ENCODE assay signal across 10 cellular contexts in the genomic region with DNA sequence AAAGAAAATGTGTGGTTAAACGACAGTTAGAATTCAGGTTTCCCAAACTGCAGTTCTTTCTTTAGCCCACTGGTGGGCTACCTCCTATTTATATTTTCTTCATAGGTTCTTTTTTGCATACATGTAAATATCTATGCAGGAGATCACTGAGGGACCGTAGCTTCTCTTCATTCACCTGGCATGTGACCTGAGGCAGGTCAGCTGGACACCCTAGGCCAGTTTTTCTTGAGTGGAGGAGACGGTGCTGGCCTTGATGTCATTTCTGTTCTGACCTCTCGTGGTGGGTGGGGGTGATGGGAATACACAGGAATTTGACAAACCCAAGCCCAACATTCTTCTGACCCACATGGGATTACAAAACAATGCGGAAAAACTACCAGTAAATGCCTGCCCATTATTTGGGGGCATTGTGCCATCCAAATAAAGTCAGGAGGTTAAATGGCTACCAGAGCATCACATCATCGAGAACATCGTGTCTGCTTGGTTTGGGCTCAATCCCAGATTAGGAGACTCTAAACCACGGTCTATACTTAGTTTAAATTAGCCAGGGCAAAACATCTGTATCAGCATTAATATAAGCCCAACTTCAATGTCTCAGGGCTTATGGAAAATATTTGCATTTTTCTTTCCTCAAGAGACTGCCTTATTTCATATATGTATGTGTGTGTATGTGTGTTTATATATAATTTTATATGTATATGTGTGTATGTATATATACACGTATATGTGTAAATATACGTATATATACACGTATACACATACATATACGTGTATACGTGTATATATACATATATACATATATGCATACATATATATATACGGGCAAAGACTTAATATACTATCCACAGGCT. TPM values are rescaled to one million over a fixed set of nuclear protein-coding genes. Genes with fewer than 3 reads are reported as not detected.
DNase-seq lines count a peak whose midpoint lies in the region; TF ChIP-seq lines count a peak whose summit lies in the region.
"Had no signal": no experiment of that assay in that cellular context is flagged by ENCODE, and none has a peak within 500 bp of the region (broad histone marks: within the 10 kb centered on the region; RNA-seq: fewer than 3 reads in every experiment).

No MANE protein-coding gene starts in this region.

- H3K27ac Mint-ChIP-seq in neural crest cell (ENCODE audit: unreplicated experiment) = peak overlapping the region; percentile 9
- no peak overlapping the region for H3K27ac Mint-ChIP-seq in activated CD4-positive, alpha-beta memory T cell treated with anti-CD3 and anti-CD28 coated beads for 36 hours

- no peak overlapping the region for H3K4me3 ChIP-seq in BLaER1
- no peak overlapping the region for H3K4me3 ChIP-seq in MG63
- no peak overlapping the region for H3K4me3 ChIP-seq in stomach

- no peak for TF ChIP-seq POLR2A in stomach (IDR thresholded peaks at IDR 0.05)

- CTCF ChIA-PET in activated CD4-positive, alpha-beta memory T cell treated with anti-CD3 and anti-CD28 coated beads for 36 hours (lab: Charles Lee) = no interaction called here

- no peaks in the 10 kb centered on the region for H3K27me3 ChIP-seq in BLaER1
- no peaks in the 10 kb centered on the region for H3K27me3 ChIP-seq in MG63
- no peaks in the 10 kb centered on the region for H3K27me3 ChIP-seq in stomach

- H3K4me2 ChIP-seq in BLaER1 = peak overlapping the region; percentile 50

- H3K4me3 Mint-ChIP-seq in neural crest cell = no peak overlapping the region
- no peak overlapping the region for H3K4me3 Mint-ChIP-seq in activated CD4-positive, alpha-beta memory T cell treated with anti-CD3 and anti-CD28 coated beads for 36 hours

- H3K9me3 Mint-ChIP-seq in neural crest cell = no peaks in the 10 kb centered on the region
- H3K9me3 Mint-ChIP-seq in activated CD4-positive, alpha-beta memory T cell treated with anti-CD3 and anti-CD28 coated beads for 36 hours = no peaks in the 10 kb centered on the region

- H3K36me3 ChIP-seq in BLaER1 = no peaks in the 10 kb centered on the region
- H3K36me3 ChIP-seq in MG63 = no peaks in the 10 kb centered on the region
- no peaks in the 10 kb centered on the region for H3K36me3 ChIP-seq in stomach

- H3K27ac ChIP-seq in BLaER1 (no peak overlapping the region), stomach (peak overlapping the region in 2 of 5 donors; percentile 99 to 100)

- H3K4me1 Mint-ChIP-seq in neural crest cell = peaks cover 63% of the 10 kb centered on the region
- H3K4me1 Mint-ChIP-seq in activated CD4-positive, alpha-beta memory T cell treated with anti-CD3 and anti-CD28 coated beads for 36 hours (ENCODE audit: low read depth) = peaks cover 22% of the 10 kb centered on the region

- H3K9me3 ChIP-seq in BLaER1 = no peaks in the 10 kb centered on the region
- H3K9me3 ChIP-seq in MG63 = no peaks in the 10 kb centered on the region
- no peaks in the 10 kb centered on the region for H3K9me3 ChIP-seq in stomach

- intact Hi-C loops in activated CD4-positive, alpha-beta memory T cell treated with anti-CD3 and anti-CD28 coated beads for 36 hours (cut with micrococcal nuclease) = loop anchor here (10.0 kb wide), 1 partner anchor 887 kb away; a partner anchor contains a TSS
- intact Hi-C loops in stomach (cut with DNase I; ENCODE audit: low total_unique reads) = loop anchor here (10.0 kb wide), 1 partner anchor 107 kb away; no protein-coding TSS in a partner anchor

- H3K27me3 Mint-ChIP-seq in neural crest cell (ENCODE audit: low read depth) = no peaks in the 10 kb centered on the region
- H3K27me3 Mint-ChIP-seq in activated CD4-positive, alpha-beta memory T cell treated with anti-CD3 and anti-CD28 coated beads for 36 hours = no peaks in the 10 kb centered on the region

- H3K36me3 Mint-ChIP-seq in neural crest cell (ENCODE audit: low read depth) = no peaks in the 10 kb centered on the region
- no peaks in the 10 kb centered on the region for H3K36me3 Mint-ChIP-seq in activated CD4-positive, alpha-beta memory T cell treated with anti-CD3 and anti-CD28 coated beads for 36 hours

- peak; percentile 83 for DNase-seq in MG63
- peak; percentile 22 for DNase-seq in dermis blood vessel endothelial cell
- no peak for DNase-seq in neural crest cell (ENCODE audit: low read depth, low spot score)
- DNase-seq in NCI-H226 = no peak
- DNase-seq in activated CD4-positive, alpha-beta memory T cell treated with anti-CD3 and anti-CD28 coated beads for 36 hours = no peak
- DNase-seq in stomach = no peak
- no peak for DNase-seq in activated CD4-positive, alpha-beta T cell treated with anti-CD3 and anti-CD28 coated beads, Interleukin-2, amount 50 U/mL, for 4 hours
- DNase-seq: NCI-H446; stimulated activated CD4-positive, alpha-beta T cell treated with anti-CD3 and anti-CD28 coated beads, Interleukin-15, amount 100 ng/mL, for 24 hours had no signal

- H3K4me1 ChIP-seq in BLaER1 (peaks cover 56% of the 10 kb centered on the region), stomach (peaks cover 22 to 85% (median 46%) of the 10 kb centered on the region in 4 donors)

- WGBS in stomach, 5 donors = 80 to 88% (median 85%) methylated on average over 14 of the region's 14 CpGs

- POLR2A ChIA-PET in activated CD4-positive, alpha-beta memory T cell treated with anti-CD3 and anti-CD28 coated beads for 36 hours (lab: Charles Lee) = interaction anchor here (0.7 kb wide), 1 partner anchor 84 kb away, joined by 3 read pairs; no protein-coding TSS in a partner anchor

- TF ChIP-seq CTCF in neural crest cell (conservative IDR thresholded peaks at IDR 0.05) = peak; percentile 53
- TF ChIP-seq CTCF in stomach (IDR thresholded peaks at IDR 0.05) = no peak

- TF ChIP-seq EP300 in stomach (IDR thresholded peaks at IDR 0.05) = no peak

- no peaks in the 10 kb centered on the region for H4K20me1 ChIP-seq in BLaER1

- no peak overlapping the region for H3K9ac ChIP-seq in BLaER1

RNA-seq across cellular contexts. Expression of a gene that starts 7.4 kb away (rescaled TPM):
- 52.8 and 67.4 TPM in 2 replicates for total RNA-seq in MG63 (2014; rRNA removed; shearing (Covaris generic); ENCODE audit: low replicate concordance)
- total RNA-seq in dermis blood vessel endothelial cell (104 and 115 TPM in 2 replicates), neural crest cell (55.6 and 59.9 TPM in 2 replicates), stomach (100 to 1,000 TPM in 2 of 5 donors, 10 to 100 TPM in 3; 58.3 to 218 (median 81.1) TPM)
- total RNA-seq in activated CD4-positive, alpha-beta memory T cell treated with anti-CD3 and anti-CD28 coated beads for 36 hours = 100 to 1,000 TPM; 139 to 147 TPM
- 10 to 100 TPM; 39.6 to 57.0 (median 51.5) TPM for polyA plus RNA-seq in stomach

Comparison
In these comparisons a context has a peak if more than half of its experiments do, and no peak if none do; other contexts are left out.
1. DNase-seq: peak in MG63 (single experiment) and dermis blood vessel endothelial cell (single experiment); none in neural crest cell (single experiment), NCI-H226 (single experiment), activated CD4-positive, alpha-beta memory T cell treated with anti-CD3 and anti-CD28 coated beads for 36 hours (single experiment), stomach (single experiment) and activated CD4-positive, alpha-beta T cell treated with anti-CD3 and anti-CD28 coated beads, Interleukin-2, amount 50 U/mL, for 4 hours (0 of 2).